Comparison of ENCODE assay signal across 19 cellular contexts in the genomic region with DNA sequence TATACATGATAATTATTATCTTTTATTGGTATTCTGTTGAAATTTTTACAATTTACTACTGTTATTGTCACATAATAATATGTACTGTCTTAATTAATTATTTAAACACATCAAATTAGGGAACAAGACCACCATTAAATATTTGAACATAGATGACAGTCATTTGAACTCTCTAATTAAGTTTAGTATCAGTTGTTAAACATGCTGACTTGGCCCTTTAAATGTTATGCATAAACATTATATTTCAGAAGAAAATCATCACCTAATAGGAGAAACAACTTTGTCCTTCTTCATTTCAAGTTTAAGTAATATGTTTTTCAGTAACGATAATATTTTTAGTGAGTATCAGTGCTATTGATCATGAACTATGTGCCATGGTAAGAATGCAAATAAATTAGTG.
DNase-seq lines count a peak whose midpoint lies in the region; ATAC-seq and TF ChIP-seq lines count a peak whose summit lies in the region.
"Had no signal": no experiment of that assay in that cellular context is flagged by ENCODE, and none has a peak within 500 bp of the region (broad histone marks: within the 10 kb centered on the region; RNA-seq: fewer than 3 reads in every experiment).

No MANE protein-coding gene starts in this region.

- 80 to 91% methylated on average over 1 of the region's 1 CpG for WGBS in GM23248 (ENCODE audit: low coverage in 1 of 2, low lambda C conversion rate in 2 of 2, missing lambda C conversion rate in 2 of 2), 2 experiments

- H3K4me3 ChIP-seq in DND-41 (ENCODE audit: low read depth in 1 of 2, low read length in 2 of 2) = no peak overlapping the region
- no peak overlapping the region for H3K4me3 ChIP-seq in GM23248
- H3K4me3 ChIP-seq in adipocyte (ENCODE audit: low read length) = no peak overlapping the region
- H3K4me3 ChIP-seq in neural progenitor cell = no peak overlapping the region
- no peak overlapping the region for H3K4me3 ChIP-seq in MG63

- H3K9ac ChIP-seq in DND-41 (ENCODE audit: low read depth, low read length) = no peak overlapping the region
- no peak overlapping the region for H3K9ac ChIP-seq in GM23248
- H3K9ac ChIP-seq in adipocyte (ENCODE audit: low read length) = peak overlapping the region; percentile 67
- no peak overlapping the region for H3K9ac ChIP-seq in neural progenitor cell

- no peak for TF ChIP-seq CTCF in DND-41 (IDR thresholded peaks at IDR 0.05; ENCODE audit: borderline replicate concordance, extremely low read depth, low read length, poor library complexity, severe bottlenecking)
- no peak for TF ChIP-seq CTCF in neural progenitor cell (IDR thresholded peaks at IDR 0.05)

- in situ Hi-C loops in GM23248 (cut with MboI) = no loop called here

- no peak overlapping the region for H3K4me3 Mint-ChIP-seq in neural progenitor cell
- H3K4me3 Mint-ChIP-seq: activated CD4-positive, alpha-beta memory T cell treated with anti-CD3 and anti-CD28 coated beads for 36 hours had no signal

- DNase-seq in DND-41 (no peak), GM23248 (no peak), adipocyte (ENCODE audit: low read depth) (no peak), neural progenitor cell (ENCODE audit: low spot score) (no peak), SHP77 (lab: John Stamatoyannopoulos, UW) (no peak), MG63 (no peak), HCEC 1CT (no peak)
- DNase-seq in stimulated activated naive CD4-positive, alpha-beta T cell (lab: John Stamatoyannopoulos, UW) = no peak
- DNase-seq: activated CD4-positive, alpha-beta memory T cell treated with anti-CD3 and anti-CD28 coated beads for 36 hours; activated CD4-positive, CD25-positive, alpha-beta regulatory T cell; activated effector memory CD4-positive, alpha-beta T cell treated with Interleukin-2 at 50 U/mL for 16 hours; Calu3; NCI-H1048; NCI-H1930; NCI-H2227 treated with DMSO at 0.1 percent for 48 hours; occipital lobe; stimulated activated CD4-positive, alpha-beta T cell treated with anti-CD3 and anti-CD28 coated beads, Interleukin-12 subunit alpha, Interleukin-12 subunit beta, amount 100 ng/mL, for 4 hours had no signal

- no peaks in the 10 kb centered on the region for H3F3A ChIP-seq in GM23248 (ENCODE audit: insufficient read depth)
- H3F3A ChIP-seq in neural progenitor cell (ENCODE audit: low read depth) = no peaks in the 10 kb centered on the region

- no peak overlapping the region for H3K27ac ChIP-seq in DND-41 (ENCODE audit: low read length)
- H3K27ac ChIP-seq in GM23248 = no peak overlapping the region
- no peak overlapping the region for H3K27ac ChIP-seq in neural progenitor cell
- H3K27ac ChIP-seq: C4-2B had no signal

- peaks cover 6% of the 10 kb centered on the region for H3K4me1 Mint-ChIP-seq in neural progenitor cell

- H3K9me2 ChIP-seq in GM23248 (ENCODE audit: insufficient read depth) = no peaks in the 10 kb centered on the region

- H3K36me3 Mint-ChIP-seq in neural progenitor cell = no peaks in the 10 kb centered on the region
- H3K36me3 Mint-ChIP-seq: activated CD4-positive, alpha-beta memory T cell treated with anti-CD3 and anti-CD28 coated beads for 36 hours; brain had no signal

- ATAC-seq in DND-41 (ENCODE audit: insufficient read depth, low read depth) = no peak

- H3K4me1 ChIP-seq in DND-41 (ENCODE audit: insufficient read depth, low read length) = peaks cover 8% of the 10 kb centered on the region; the same call in 1 of the 2 replicates
- no peaks in the 10 kb centered on the region for H3K4me1 ChIP-seq in GM23248 (ENCODE audit: insufficient read depth)
- peaks cover 3% of the 10 kb centered on the region for H3K4me1 ChIP-seq in adipocyte (ENCODE audit: control insufficient read depth, insufficient read depth, low read length)
- no peaks in the 10 kb centered on the region for H3K4me1 ChIP-seq in neural progenitor cell

- H3K27me3 Mint-ChIP-seq in neural progenitor cell (ENCODE audit: insufficient read depth, low read depth) = peaks cover 2% of the 10 kb centered on the region
- H3K27me3 Mint-ChIP-seq: activated CD4-positive, alpha-beta memory T cell treated with anti-CD3 and anti-CD28 coated beads for 36 hours; brain had no signal

- no peaks in the 10 kb centered on the region for H3K9me3 ChIP-seq in DND-41 (ENCODE audit: insufficient read depth, low read length, severe bottlenecking)
- H3K9me3 ChIP-seq in GM23248 (ENCODE audit: low read depth) = no peaks in the 10 kb centered on the region
- no peaks in the 10 kb centered on the region for H3K9me3 ChIP-seq in adipocyte (ENCODE audit: control insufficient read depth, low read length)
- H3K9me3 ChIP-seq in neural progenitor cell (ENCODE audit: low read depth) = no peaks in the 10 kb centered on the region
- H3K9me3 ChIP-seq in MG63 = no peaks in the 10 kb centered on the region

- H3K27me3 ChIP-seq in DND-41 (ENCODE audit: insufficient read depth, low read length, poor library complexity) = no peaks in the 10 kb centered on the region
- H3K27me3 ChIP-seq in GM23248 (replicated peaks; ENCODE audit: insufficient read depth) = no peaks in the 10 kb centered on the region
- no peaks in the 10 kb centered on the region for H3K27me3 ChIP-seq in adipocyte (replicated peaks; ENCODE audit: control insufficient read depth, insufficient read depth, low read length)
- no peaks in the 10 kb centered on the region for H3K27me3 ChIP-seq in neural progenitor cell
- H3K27me3 ChIP-seq in MG63 = no peaks in the 10 kb centered on the region

- H3K79me2 ChIP-seq in DND-41 (ENCODE audit: insufficient read depth, low read length) (no peaks in the 10 kb centered on the region), GM23248 (ENCODE audit: insufficient read depth) (no peaks in the 10 kb centered on the region), neural progenitor cell (ENCODE audit: low read depth) (no peaks in the 10 kb centered on the region)

- peak overlapping the region; percentile 56; the same call in 1 of the 2 replicates for H3K4me2 ChIP-seq in DND-41 (ENCODE audit: insufficient read depth, low read length)
- H3K4me2 ChIP-seq in GM23248 (ENCODE audit: unreplicated experiment) = no peak overlapping the region
- no peak overlapping the region for H3K4me2 ChIP-seq in neural progenitor cell

- H3K36me3 ChIP-seq in DND-41 (ENCODE audit: insufficient read depth, low read length) (no peaks in the 10 kb centered on the region), GM23248 (ENCODE audit: low read depth) (no peaks in the 10 kb centered on the region), adipocyte (ENCODE audit: control insufficient read depth, insufficient read depth, low read length, severe bottlenecking) (no peaks in the 10 kb centered on the region), neural progenitor cell (no peaks in the 10 kb centered on the region), MG63 (no peaks in the 10 kb centered on the region)

- H3K9me3 Mint-ChIP-seq in neural progenitor cell = no peaks in the 10 kb centered on the region
- H3K9me3 Mint-ChIP-seq: brain had no signal

- no peak overlapping the region for H3K27ac Mint-ChIP-seq in neural progenitor cell
- H3K27ac Mint-ChIP-seq: activated CD4-positive, alpha-beta memory T cell treated with anti-CD3 and anti-CD28 coated beads for 36 hours had no signal

- H2AFZ ChIP-seq in DND-41 (ENCODE audit: low read depth, low read length) (peak overlapping the region; percentile 66), GM23248 (peak overlapping the region; percentile 79), neural progenitor cell (replicated peaks) (peak overlapping the region; percentile 98)

- H4K20me1 ChIP-seq in DND-41 (ENCODE audit: insufficient read depth, low read length) (no peaks in the 10 kb centered on the region), GM23248 (ENCODE audit: insufficient read depth) (no peaks in the 10 kb centered on the region), neural progenitor cell (ENCODE audit: low read depth) (no peaks in the 10 kb centered on the region)
